ENCODE assay signal across 12 cellular contexts in the genomic region with DNA sequence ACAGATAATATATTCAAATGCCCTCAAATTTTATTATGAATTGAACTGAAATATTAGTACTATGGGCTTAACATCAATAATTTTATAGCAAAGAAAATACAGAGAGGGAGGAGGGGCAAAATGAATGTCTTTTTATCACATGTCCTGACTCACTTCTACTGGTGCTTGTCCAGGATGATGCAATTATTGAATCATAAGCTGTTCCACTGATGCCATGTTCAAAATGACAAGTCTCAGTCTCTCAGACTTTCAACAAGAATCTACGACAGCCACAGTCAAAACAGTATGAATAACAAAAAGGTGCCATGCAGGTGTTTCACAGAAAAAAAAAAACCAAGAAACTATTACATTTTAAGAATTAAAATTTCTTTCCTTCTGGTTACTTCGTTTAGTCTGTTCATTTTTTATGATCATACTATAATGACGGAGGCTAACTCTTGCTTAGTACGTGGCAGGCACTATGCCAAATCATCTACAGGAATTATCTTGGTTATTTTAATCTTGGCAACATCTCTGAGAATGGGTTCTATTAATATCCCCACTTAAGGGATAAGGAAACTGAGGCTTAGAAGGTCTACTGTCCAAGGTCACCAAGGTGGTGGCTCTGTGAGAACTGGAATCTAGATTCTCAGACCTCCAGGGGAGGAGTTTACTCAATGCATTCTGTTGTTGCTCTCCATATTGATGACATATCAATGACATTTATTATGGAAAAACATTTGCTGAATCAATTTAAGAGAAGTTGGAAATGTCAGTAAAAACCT.
DNase-seq lines count a peak whose midpoint lies in the region; ATAC-seq and TF ChIP-seq lines count a peak whose summit lies in the region.
"Had no signal": no experiment of that assay in that cellular context is flagged by ENCODE, and none has a peak within 500 bp of the region (broad histone marks: within the 10 kb centered on the region; RNA-seq: fewer than 3 reads in every experiment).

No MANE protein-coding gene starts in this region.

- DNase-seq in MCF 10A (ENCODE audit: unreplicated experiment) (peak; percentile 85), breast epithelium (ENCODE audit: low spot score in 2 of 2) (no peak), left ventricle myocardium inferior (no peak), NCI-H526 (lab: John Stamatoyannopoulos, UW) (no peak), KBM-7 (no peak), NCI-H2171 treated with DMSO at 0.1 percent for 48 hours (lab: John Stamatoyannopoulos, UW) (no peak), D341Med (ENCODE audit: low spot score) (no peak)
- DNase-seq: CD8-positive, alpha-beta T cell; NCI-H187 treated with DMSO at 0.1 percent for 48 hours; WERI-Rb-1 had no signal

- intact Hi-C loops in MCF 10A (cut with micrococcal nuclease), result no loop called here
- intact Hi-C loops in breast epithelium (cut with DNase I; ENCODE audit: low total_unique reads), result no loop called here
- intact Hi-C loops in left ventricle myocardium inferior (cut with micrococcal nuclease), result no loop called here

- TF ChIP-seq POLR2A in breast epithelium (IDR thresholded peaks at IDR 0.05), result no peak

- peaks cover 8% of the 10 kb centered on the region for H3K9me3 Mint-ChIP-seq in MCF 10A (ENCODE audit: unreplicated experiment)
- no peaks in the 10 kb centered on the region for H3K9me3 Mint-ChIP-seq in activated T-helper 17 cell treated with anti-CD3 and anti-CD28 coated beads, Interleukin-2, amount 50 U/mL, for 72 hours
- H3K9me3 Mint-ChIP-seq: CD8-positive, alpha-beta T cell; dendritic cell treated with granulocyte-macrophage colony-stimulating factor and Interleukin-4, amounts not matched to agents 40 ng/mL and 50 ng/mL, for 4 days had no signal

- H3K27me3 Mint-ChIP-seq in MCF 10A (ENCODE audit: insufficient read depth, unreplicated experiment), result no peaks in the 10 kb centered on the region
- no peaks in the 10 kb centered on the region for H3K27me3 Mint-ChIP-seq in activated T-helper 17 cell treated with anti-CD3 and anti-CD28 coated beads, Interleukin-2, amount 50 U/mL, for 72 hours
- H3K27me3 Mint-ChIP-seq: dendritic cell treated with granulocyte-macrophage colony-stimulating factor and Interleukin-4, amounts not matched to agents 40 ng/mL and 50 ng/mL, for 4 days had no signal

- H3K4me1 ChIP-seq in breast epithelium, result no peaks in the 10 kb centered on the region
- peaks cover 96% of the 10 kb centered on the region for H3K4me1 ChIP-seq in left ventricle myocardium inferior

- H3K4me1 Mint-ChIP-seq in MCF 10A (ENCODE audit: insufficient read depth, unreplicated experiment), result peaks cover 34% of the 10 kb centered on the region
- H3K4me1 Mint-ChIP-seq in activated T-helper 17 cell treated with anti-CD3 and anti-CD28 coated beads, Interleukin-2, amount 50 U/mL, for 72 hours, result peaks cover 18% of the 10 kb centered on the region

- POLR2A ChIA-PET in MCF 10A (lab: Yijun Ruan, JAX), result interaction anchor here (0.7 to 2.4 kb wide), 8 partner anchors 9 to 80 kb away, joined by 3 to 8 read pairs (median 5); no protein-coding TSS in a partner anchor

- H3K27ac Mint-ChIP-seq in MCF 10A (ENCODE audit: low read depth, unreplicated experiment), result peak overlapping the region; percentile 81
- peak overlapping the region; percentile 78 for H3K27ac Mint-ChIP-seq in activated T-helper 17 cell treated with anti-CD3 and anti-CD28 coated beads, Interleukin-2, amount 50 U/mL, for 72 hours
- H3K27ac Mint-ChIP-seq: CD8-positive, alpha-beta T cell; dendritic cell treated with granulocyte-macrophage colony-stimulating factor and Interleukin-4, amounts not matched to agents 40 ng/mL and 50 ng/mL, for 4 days had no signal

- no peak overlapping the region for H3K4me3 Mint-ChIP-seq in MCF 10A (ENCODE audit: unreplicated experiment)
- H3K4me3 Mint-ChIP-seq in activated T-helper 17 cell treated with anti-CD3 and anti-CD28 coated beads, Interleukin-2, amount 50 U/mL, for 72 hours, result peak overlapping the region; percentile 5
- H3K4me3 Mint-ChIP-seq: CD8-positive, alpha-beta T cell; dendritic cell treated with granulocyte-macrophage colony-stimulating factor and Interleukin-4, amounts not matched to agents 40 ng/mL and 50 ng/mL, for 4 days had no signal

- ATAC-seq in activated T-helper 17 cell treated with anti-CD3 and anti-CD28 coated beads, Interleukin-2, amount 50 U/mL, for 72 hours (replicated peaks), result peak; percentile 90
- ATAC-seq: CD8-positive, alpha-beta T cell had no signal

- H3K9me3 ChIP-seq in breast epithelium, result no peaks in the 10 kb centered on the region
- no peaks in the 10 kb centered on the region for H3K9me3 ChIP-seq in left ventricle myocardium inferior (replicated peaks)

- in situ Hi-C loops in KBM-7 (cut with MboI; ENCODE audit: low pct_unique_long_range_greater_than_20kb, low sequenced_read_pairs), result no loop called here

- H3K27ac ChIP-seq in breast epithelium (no peak overlapping the region), left ventricle myocardium inferior (replicated peaks) (peak overlapping the region; percentile 79)
- H3K27ac ChIP-seq: WERI-Rb-1 had no signal

- TSS peak; percentile 80 for BruUV-seq in MCF 10A (replicated peaks; lab: Mats Ljungman, UMichigan)

- peaks cover 24% of the 10 kb centered on the region for H3K36me3 Mint-ChIP-seq in MCF 10A (ENCODE audit: insufficient read depth, unreplicated experiment)
- H3K36me3 Mint-ChIP-seq in activated T-helper 17 cell treated with anti-CD3 and anti-CD28 coated beads, Interleukin-2, amount 50 U/mL, for 72 hours (ENCODE audit: low read depth), result peaks cover 8% of the 10 kb centered on the region

- H3K4me3 ChIP-seq in breast epithelium (no peak overlapping the region), left ventricle myocardium inferior (peak overlapping the region; percentile 3)

- H3K36me3 ChIP-seq in breast epithelium (no peaks in the 10 kb centered on the region), left ventricle myocardium inferior (no peaks in the 10 kb centered on the region)
- H3K36me3 ChIP-seq: WERI-Rb-1 had no signal

- TF ChIP-seq CTCF in MCF 10A (IDR thresholded peaks at IDR 0.05; ENCODE audit: unreplicated experiment), result no peak
- no peak for TF ChIP-seq CTCF in breast epithelium (IDR thresholded peaks at IDR 0.05)
- no peak for TF ChIP-seq CTCF in left ventricle myocardium inferior (IDR thresholded peaks at IDR 0.05; ENCODE audit: borderline replicate concordance)

- H3K27me3 ChIP-seq in breast epithelium (no peaks in the 10 kb centered on the region), left ventricle myocardium inferior (ENCODE audit: low read depth) (no peaks in the 10 kb centered on the region)

- CTCF ChIA-PET in MCF 10A (lab: Yijun Ruan, JAX), result interaction anchor here (0.6 to 2.2 kb wide), 5 partner anchors 8 to 320 kb away, joined by 3 to 7 read pairs (median 5); no protein-coding TSS in a partner anchor
